Comparison of ENCODE assay signal across 21 cellular contexts in genomic region chrX:38036471-38036870, GRCh38. TPM values are rescaled to one million over a fixed set of nuclear protein-coding genes. Genes with fewer than 3 reads are reported as not detected.
A peak's percentile ranks its signal among the peaks of the same experiment; 100 is the strongest.
DNase-seq lines count a peak whose midpoint lies in the region; TF ChIP-seq lines count a peak whose summit lies in the region.
"Had no signal": no experiment of that assay in that cellular context is flagged by ENCODE, and none has a peak within 500 bp of the region (broad histone marks: within the 10 kb centered on the region; RNA-seq: fewer than 3 reads in every experiment).

No MANE protein-coding gene starts in this region.

- in situ Hi-C loops in astrocyte of the spinal cord (cut with HindIII; ENCODE audit: low sequenced_read_pairs) = no loop called here

- no peak for TF ChIP-seq CTCF in astrocyte of the spinal cord (IDR thresholded peaks at IDR 0.05; ENCODE audit: low read depth, low read length)

- H3K4me3 ChIP-seq in astrocyte of the spinal cord (ENCODE audit: low read depth, low read length) = no peak overlapping the region
- H3K4me3 ChIP-seq: A549, GM12878, K562 had no signal

- DNase-seq in ELR (ENCODE audit: low read depth) = peak; percentile 24
- DNase-seq in M059J (ENCODE audit: low read depth) = peak; percentile 19
- DNase-seq in astrocyte of the spinal cord (ENCODE audit: low read depth, low spot score) = peak; percentile 12
- peak; percentile 12 for DNase-seq in putamen (ENCODE audit: low spot score)
- DNase-seq in GOT3 (lab: John Stamatoyannopoulos, UW) = no peak
- no peak for DNase-seq in retina
- DNase-seq in NCI-H82 treated with DMSO at 0.1 percent for 48 hours (lab: John Stamatoyannopoulos, UW; ENCODE audit: unreplicated experiment) = no peak
- DNase-seq: CD4-positive, CD25-positive, alpha-beta regulatory T cell; COR-L47; DMS79; H9; NCI-H1092; NCI-H1436; NCI-H187 treated with DMSO at 0.1 percent for 48 hours; NCI-H345; NCI-H524; OCI-M1; Right ventricle myocardium superior had no signal

RNA-seq across cellular contexts. Expression of gene SYTL5, which starts 30.1 kb away (rescaled TPM):
- 18.2 and 23.1 TPM in 2 replicates for total RNA-seq in M059J (2014; rRNA removed; shearing (Covaris generic))
- total RNA-seq: CD4-positive, CD25-positive, alpha-beta regulatory T cell; Right ventricle myocardium superior had no signal

Comparison
In these comparisons a context has a peak if more than half of its experiments do, and no peak if none do; other contexts are left out.
1. DNase-seq: peak in ELR (single experiment), M059J (single experiment), astrocyte of the spinal cord (single experiment) and putamen (single experiment); none in GOT3 (single experiment), retina (single experiment) and NCI-H82 treated with DMSO at 0.1 percent for 48 hours (single experiment).